ENCODE assay signal across 22 cellular contexts in genomic region chr6:120410586-120410985, GRCh38.
"Had no signal": no experiment of that assay in that cellular context is flagged by ENCODE, and none has a peak within 500 bp of the region (broad histone marks: within the 10 kb centered on the region; RNA-seq: fewer than 3 reads in every experiment).

No MANE protein-coding gene starts in this region.

- H3K27ac ChIP-seq: gastrocnemius medialis, neural progenitor cell, parathyroid adenoma, suprapubic skin, transverse colon, upper lobe of right lung had no signal

- H3K4me3 ChIP-seq: gastrocnemius medialis, neural progenitor cell, smooth muscle cell, suprapubic skin, transverse colon, upper lobe of right lung had no signal

- H3K79me2 ChIP-seq: parathyroid adenoma had no signal

- H2AFZ ChIP-seq: neural progenitor cell, parathyroid adenoma had no signal

- DNase-seq: cortex of kidney; effector memory CD8-positive, alpha-beta T cell; gastrocnemius medialis; head of caudate nucleus; kidney; mesendoderm; midbrain; naive thymus-derived CD4-positive, alpha-beta T cell; stimulated activated CD4-positive, alpha-beta T cell treated with anti-CD3 and anti-CD28 coated beads, Interleukin-12 subunit alpha, Interleukin-12 subunit beta, amount 100 ng/mL, for 4 hours; stimulated activated CD4-positive, alpha-beta T cell treated with anti-CD3 and anti-CD28 coated beads, Interleukin-1b, Interleukin-23, amount 100 ng/mL, for 48 hours; stimulated activated CD4-positive, alpha-beta T cell treated with anti-CD3 and anti-CD28 coated beads, Interleukin-4, amount 100 ng/mL, for 1 hour; stimulated activated CD8-positive, alpha-beta memory T cell treated with anti-CD3 and anti-CD28 coated beads, Interleukin-4, amount 100 ng/mL, for 48 hours; stimulated activated naive CD4-positive, alpha-beta T cell; stimulated activated naive CD8-positive, alpha-beta T cell treated with anti-CD3 and anti-CD28 coated beads, Interleukin-15, amount 100 ng/mL, for 72 hours; transverse colon; upper lobe of right lung had no signal

- H3K9ac ChIP-seq: neural progenitor cell, parathyroid adenoma had no signal

- H3K9me3 ChIP-seq: gastrocnemius medialis, suprapubic skin, transverse colon, upper lobe of right lung had no signal

- ATAC-seq: effector memory CD8-positive, alpha-beta T cell; gastrocnemius medialis; left lobe of liver; naive thymus-derived CD4-positive, alpha-beta T cell; sciatic nerve; stimulated activated naive CD8-positive, alpha-beta T cell treated with anti-CD3 and anti-CD28 coated beads, Interleukin-15, amount 100 ng/mL, for 72 hours; upper lobe of right lung had no signal

- H3K27me3 ChIP-seq: gastrocnemius medialis, neural progenitor cell, suprapubic skin, transverse colon, upper lobe of right lung had no signal

- H3K4me1 ChIP-seq: gastrocnemius medialis, neural progenitor cell, parathyroid adenoma, suprapubic skin, transverse colon, upper lobe of right lung had no signal

- H3K4me2 ChIP-seq: neural progenitor cell, smooth muscle cell had no signal

- H3K36me3 ChIP-seq: gastrocnemius medialis, neural progenitor cell, suprapubic skin, transverse colon, upper lobe of right lung had no signal
